Comparison of ENCODE assay signal across 8 cellular contexts in genomic region chr18:9102391-9103216, GRCh38. TPM values are rescaled to one million over a fixed set of nuclear protein-coding genes. Genes with fewer than 3 reads are reported as not detected.
A peak's percentile ranks its signal among the peaks of the same experiment; 100 is the strongest.
DNase-seq lines count a peak whose midpoint lies in the region; ATAC-seq and TF ChIP-seq lines count a peak whose summit lies in the region.

NDUFV2 (plus strand) TSS chr18:9102699; CDS start chr18:9102744, 45 bp downstream.

- H3K27ac ChIP-seq in PC-9: peak within 1 kb of the TSS; percentile 86

- no peaks in the 10 kb centered on the region for H3K9me3 ChIP-seq in PC-9 (ENCODE audit: insufficient read depth, low read depth)

- peak; percentile 88 for ATAC-seq in GM21723 (IDR thresholded peaks at IDR 0.05; ENCODE audit: unreplicated experiment)

- peak within 1 kb of the TSS; percentile 100 for H3K4me3 ChIP-seq in PC-9
- peak within 1 kb of the TSS; percentile 88 for H3K4me3 ChIP-seq in epithelial cell of proximal tubule (ENCODE audit: low read depth, low read length)

- H4K20me1 ChIP-seq in PC-9 (ENCODE audit: insufficient read depth): peaks cover 39% of the 10 kb centered on the region

- BruUV-seq in PC-9 (replicated peaks; lab: Mats Ljungman, UMichigan): TSS peak; percentile 64

- TF ChIP-seq CTCF in PC-9 (conservative IDR thresholded peaks at IDR 0.05): no peak
- TF ChIP-seq CTCF in epithelial cell of proximal tubule (conservative IDR thresholded peaks at IDR 0.05; ENCODE audit: low read depth, low read length): no peak

- no peaks in the 10 kb centered on the region for H3K9me2 ChIP-seq in PC-9 (ENCODE audit: insufficient read depth)

- peak; percentile 100 for DNase-seq in DMS53 (lab: John Stamatoyannopoulos, UW)
- DNase-seq in KBM-7: peak; percentile 92
- peak; percentile 81 to 99 for DNase-seq in PC-9
- peak; percentile 99 for DNase-seq in activated T-cell treated with anti-CD3 and anti-CD28 coated beads, Interleukin-2, amount 50 U/mL, for 1 hour
- no peak for DNase-seq in epithelial cell of proximal tubule (ENCODE audit: low read depth)
- DNase-seq in mucosa of gallbladder (ENCODE audit: low spot score): peak; percentile 97
- DNase-seq in stimulated activated CD8-positive, alpha-beta memory T cell treated with anti-CD3 and anti-CD28 coated beads, Interleukin-4, amount 100 ng/mL, for 24 hours (ENCODE audit: low read depth): peak; percentile 98

- peaks cover 40% of the 10 kb centered on the region for H3K4me1 ChIP-seq in PC-9 (replicated peaks; ENCODE audit: insufficient read depth)

- POLR2A ChIA-PET in PC-9 (lab: Charles Lee; ENCODE audit: unreplicated experiment): no interaction called here

- peaks cover 55% of the 10 kb centered on the region for H3K79me2 ChIP-seq in PC-9 (ENCODE audit: low read depth)

- no peaks in the 10 kb centered on the region for H3K27me3 ChIP-seq in PC-9 (ENCODE audit: insufficient read depth, low read depth)

- peaks cover 9% of the 10 kb centered on the region; the same call in 1 of the 2 replicates for H3K36me3 ChIP-seq in PC-9 (ENCODE audit: low read depth)

- peak within 1 kb of the TSS; percentile 99 for H3K4me2 ChIP-seq in PC-9

- CTCF ChIA-PET in PC-9 (lab: Charles Lee): interaction anchor here (0.5 to 1.1 kb wide), 3 partner anchors 29 to 232 kb away, joined by 3 to 4 read pairs (median 4); partner anchors contain the start of gene TWSG1

- H3F3A ChIP-seq in PC-9 (ENCODE audit: insufficient read depth, low read depth): peaks cover 5% of the 10 kb centered on the region; the same call in 1 of the 2 replicates

- in situ Hi-C loops in KBM-7 (cut with MboI; ENCODE audit: low pct_unique_long_range_greater_than_20kb, low sequenced_read_pairs): no loop called here

- peak within 1 kb of the TSS; percentile 100 for H2AFZ ChIP-seq in PC-9

- intact Hi-C loops in PC-9 (cut with micrococcal nuclease; ENCODE audit: unreplicated experiment): loop anchor here (1.0 to 2.0 kb wide), 5 partner anchors 15 to 490 kb away; partner anchors contain the start of gene ANKRD12

RNA-seq across cellular contexts. Expression of gene NDUFV2, which starts in this region (rescaled TPM):
- 182 and 215 TPM in 2 replicates for total RNA-seq in PC-9 (2021)
- total RNA-seq in epithelial cell of proximal tubule: 103 and 173 TPM in 2 replicates
- 106 TPM for total RNA-seq in mucosa of gallbladder
